In genomic region chr19:55584871-55585270, GRCh38 we compare ENCODE assay signal across 14 cellular contexts. TPM values are rescaled to one million over a fixed set of nuclear protein-coding genes. Genes with fewer than 3 reads are reported as not detected.
DNase-seq lines count a peak whose midpoint lies in the region; ATAC-seq and TF ChIP-seq lines count a peak whose summit lies in the region.
"Had no signal": no experiment of that assay in that cellular context is flagged by ENCODE, and none has a peak within 500 bp of the region (broad histone marks: within the 10 kb centered on the region; RNA-seq: fewer than 3 reads in every experiment).

No MANE protein-coding gene starts in this region.

- no peak for ATAC-seq in DND-41 (ENCODE audit: insufficient read depth, low read depth)
- ATAC-seq: gastrocnemius medialis had no signal

- H3K36me3 ChIP-seq in DND-41 (ENCODE audit: insufficient read depth, low read length) (no peaks in the 10 kb centered on the region), osteoblast (ENCODE audit: insufficient read depth, low read length) (no peaks in the 10 kb centered on the region)
- H3K36me3 ChIP-seq: gastrocnemius medialis, SJSA1, uterus had no signal

- H2AFZ ChIP-seq in DND-41 (ENCODE audit: low read depth, low read length) = peak overlapping the region; percentile 72
- H2AFZ ChIP-seq in osteoblast (ENCODE audit: low read length) = no peak overlapping the region

- H3K79me2 ChIP-seq in DND-41 (ENCODE audit: insufficient read depth, low read length) = peaks cover 14% of the 10 kb centered on the region
- H3K79me2 ChIP-seq in osteoblast (ENCODE audit: insufficient read depth, low read length) = peaks cover 12% of the 10 kb centered on the region

- peaks cover 1% of the 10 kb centered on the region for H3K36me3 Mint-ChIP-seq in brain

- no peak overlapping the region for H3K9ac ChIP-seq in DND-41 (ENCODE audit: low read depth, low read length)

- H3K4me1 ChIP-seq in DND-41 (ENCODE audit: insufficient read depth, low read length) = peaks cover 46% of the 10 kb centered on the region
- peaks cover 23% of the 10 kb centered on the region for H3K4me1 ChIP-seq in osteoblast (ENCODE audit: insufficient read depth, low read length)

- peak overlapping the region; percentile 89 to 100 (median 97) for H3K27ac Mint-ChIP-seq in brain
- H3K27ac Mint-ChIP-seq: activated T-helper 1 cell treated with anti-CD3 and anti-CD28 coated beads, Interleukin-12 subunit alpha, Interleukin-12 subunit beta, Interleukin-2, Interleukin-4 antibody, amounts not matched to agents 30 ng/mL and 10 ng/mL and 1 ng/mL, durations not matched to agents 14 hours and 24 hours and 36 hours had no signal

- no peaks in the 10 kb centered on the region for H3K27me3 ChIP-seq in DND-41 (ENCODE audit: insufficient read depth, low read length, poor library complexity)
- H3K27me3 ChIP-seq in osteoblast (ENCODE audit: insufficient read depth, low read length) = no peaks in the 10 kb centered on the region
- H3K27me3 ChIP-seq: SJSA1, uterus had no signal

- TF ChIP-seq CTCF in DND-41 (IDR thresholded peaks at IDR 0.05; ENCODE audit: borderline replicate concordance, extremely low read depth, low read length, poor library complexity, severe bottlenecking) = no peak
- no peak for TF ChIP-seq CTCF in brain (conservative IDR thresholded peaks at IDR 0.05)
- no peak for TF ChIP-seq CTCF in osteoblast (IDR thresholded peaks at IDR 0.05; ENCODE audit: extremely low read depth, low read depth, low read length)

- H3K9me3 ChIP-seq in DND-41 (ENCODE audit: insufficient read depth, low read length, severe bottlenecking) (no peaks in the 10 kb centered on the region), osteoblast (ENCODE audit: low read depth, low read length) (no peaks in the 10 kb centered on the region)
- H3K9me3 ChIP-seq: gastrocnemius medialis, SJSA1, uterus had no signal

- H3K4me3 Mint-ChIP-seq in brain = peak overlapping the region; percentile 76 to 91 (median 90)

- H3K4me2 ChIP-seq in DND-41 (ENCODE audit: insufficient read depth, low read length) (no peak overlapping the region), osteoblast (ENCODE audit: insufficient read depth, low read length) (no peak overlapping the region)

- no peaks in the 10 kb centered on the region for H4K20me1 ChIP-seq in DND-41 (ENCODE audit: insufficient read depth, low read length)
- H4K20me1 ChIP-seq in osteoblast (ENCODE audit: insufficient read depth, low read length) = no peaks in the 10 kb centered on the region

- H3K4me3 ChIP-seq in DND-41 (ENCODE audit: low read depth in 1 of 2, low read length in 2 of 2) = no peak overlapping the region
- no peak overlapping the region for H3K4me3 ChIP-seq in osteoblast (ENCODE audit: insufficient read depth, low read length)

- H3K27ac ChIP-seq in DND-41 (ENCODE audit: low read length) (no peak overlapping the region), osteoblast (ENCODE audit: low read depth, low read length) (no peak overlapping the region)
- H3K27ac ChIP-seq: SJSA1 had no signal

- peaks cover 50% of the 10 kb centered on the region for H3K4me1 Mint-ChIP-seq in brain

- H3K9me3 Mint-ChIP-seq in brain = no peaks in the 10 kb centered on the region
- H3K9me3 Mint-ChIP-seq: activated T-helper 1 cell treated with anti-CD3 and anti-CD28 coated beads, Interleukin-12 subunit alpha, Interleukin-12 subunit beta, Interleukin-2, Interleukin-4 antibody, amounts not matched to agents 30 ng/mL and 10 ng/mL and 1 ng/mL, durations not matched to agents 14 hours and 24 hours and 36 hours had no signal

- DNase-seq in DND-41 = no peak
- peak; percentile 42 for DNase-seq in osteoblast (ENCODE audit: insufficient read length, low spot score, missing footprints)
- no peak for DNase-seq in superior temporal gyrus (ENCODE audit: extremely low spot score)
- DNase-seq in NCI-H1092 treated with DMSO at 0.1 percent for 48 hours (lab: John Stamatoyannopoulos, UW) = no peak
- no peak for DNase-seq in NCI-H128 (lab: John Stamatoyannopoulos, UW; ENCODE audit: unreplicated experiment)
- DNase-seq: activated CD4-positive, alpha-beta T cell treated with anti-CD3 and anti-CD28 coated beads, Interleukin-2, amount 50 U/mL, for 48 hours; AML-193; amniotic stem cell; gastrocnemius medialis; mammary epithelial cell; uterus had no signal

- H3K27me3 Mint-ChIP-seq in brain = peaks cover 8% of the 10 kb centered on the region

RNA-seq across cellular contexts. Expression of gene ZNF579, which starts 4.2 kb away (rescaled TPM):
- 16.2 TPM for polyA plus RNA-seq in brain (ENCODE audit: insufficient read depth, low read depth, low replicate concordance)
- 6.9 and 7.4 TPM in 2 replicates for total RNA-seq in osteoblast

RNA-seq across cellular contexts. Expression of gene FIZ1, which starts 14.4 kb away (rescaled TPM):
- polyA plus RNA-seq in brain (ENCODE audit: insufficient read depth, low read depth, low replicate concordance) = 30.5 TPM
- 2.9 and 3.6 TPM in 2 replicates for total RNA-seq in osteoblast

RNA-seq across cellular contexts. Expression of gene ZNF524, which starts 15.2 kb away (rescaled TPM):
- 20.5 TPM for polyA plus RNA-seq in brain (ENCODE audit: insufficient read depth, low read depth, low replicate concordance)
- 11.2 TPM in 2 replicates for total RNA-seq in osteoblast

RNA-seq across cellular contexts. Expression of gene ZNF865, which starts 20.6 kb away (rescaled TPM):
- polyA plus RNA-seq in brain (ENCODE audit: insufficient read depth, low read depth, low replicate concordance) = 10.4 TPM
- total RNA-seq in osteoblast = 1.4 and 1.5 TPM in 2 replicates

RNA-seq across cellular contexts. Expression of gene ZNF784, which starts 39.5 kb away (rescaled TPM):
- 5.8 TPM for polyA plus RNA-seq in brain (ENCODE audit: insufficient read depth, low read depth, low replicate concordance)
- 6.5 and 8.7 TPM in 2 replicates for total RNA-seq in osteoblast
